In the genomic region with DNA sequence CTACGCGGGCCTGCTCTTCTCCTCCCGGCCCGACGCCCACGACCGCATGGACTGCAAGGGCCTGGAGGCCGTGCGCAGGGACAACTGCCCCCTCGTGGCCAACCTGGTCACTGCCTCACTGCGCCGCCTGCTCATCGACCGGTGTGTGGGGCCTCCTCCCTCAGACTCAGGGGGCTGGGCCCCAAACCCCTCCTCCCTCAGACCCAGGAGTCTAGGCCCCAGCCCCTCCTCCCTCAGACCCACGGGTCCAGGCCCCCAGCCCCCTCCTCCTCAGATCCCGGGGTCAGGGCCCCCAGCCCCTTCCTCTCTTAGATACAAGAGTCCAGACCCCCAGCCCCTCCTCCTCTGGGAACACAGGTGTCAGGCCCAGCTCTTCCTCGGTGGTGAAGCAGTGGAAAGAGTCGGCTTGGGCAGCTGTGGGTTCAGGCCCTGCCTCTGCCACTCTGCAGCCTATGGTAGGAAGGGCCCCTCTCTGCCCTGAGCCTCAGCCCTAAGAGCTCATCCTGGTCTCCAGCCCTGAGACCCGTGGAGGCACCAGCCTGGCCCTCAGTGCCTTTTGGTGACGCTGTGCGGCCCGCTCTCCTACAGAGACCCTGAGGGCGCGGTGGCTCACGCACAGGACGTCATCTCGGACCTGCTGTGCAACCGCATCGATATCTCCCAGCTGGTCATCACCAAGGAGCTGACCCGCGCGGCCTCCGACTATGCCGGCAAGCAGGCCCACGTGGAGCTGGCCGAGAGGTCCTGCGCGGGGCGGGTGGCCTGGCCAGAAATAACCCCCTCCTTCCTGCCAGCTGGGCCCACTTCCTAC, we compare ENCODE assay signal across 8 cellular contexts. TPM values are rescaled to one million over a fixed set of nuclear protein-coding genes. Genes with fewer than 3 reads are reported as not detected.
A peak's percentile ranks its signal among the peaks of the same experiment; 100 is the strongest.
DNase-seq lines count a peak whose midpoint lies in the region; ATAC-seq and TF ChIP-seq lines count a peak whose summit lies in the region.

No MANE protein-coding gene starts in this region.

- ATAC-seq in CD4-positive, alpha-beta T cell (ENCODE audit: poor library complexity): peak; percentile 94
- ATAC-seq in GM21529 (IDR thresholded peaks at IDR 0.05; ENCODE audit: unreplicated experiment) (peak; percentile 33), HG03196 (IDR thresholded peaks at IDR 0.05; ENCODE audit: unreplicated experiment) (no peak)
- ATAC-seq in effector memory CD8-positive, alpha-beta T cell (replicated peaks): peak; percentile 85

- peaks cover 2% of the 10 kb centered on the region for H3K4me1 Mint-ChIP-seq in CD4-positive, alpha-beta T cell (ENCODE audit: low read depth)
- peaks cover 5 to 10% of the 10 kb centered on the region in 2 donors for H3K4me1 Mint-ChIP-seq in effector memory CD8-positive, alpha-beta T cell (ENCODE audit: low read depth in 2 of 2)

- H3K27me3 Mint-ChIP-seq in CD4-positive, alpha-beta T cell: peaks cover 16% of the 10 kb centered on the region
- peaks cover 18 to 19% of the 10 kb centered on the region in 2 donors for H3K27me3 Mint-ChIP-seq in effector memory CD8-positive, alpha-beta T cell

- intact Hi-C loops in CD4-positive, alpha-beta T cell (cut with DNase I, micrococcal nuclease): loop anchor here (1.0 kb wide), 2 partner anchors 47 to 58 kb away; no protein-coding TSS in a partner anchor

- TF ChIP-seq CTCF in CD4-positive, alpha-beta T cell (IDR thresholded peaks at IDR 0.05): peak; percentile 62

- no peak overlapping the region for H3K4me3 Mint-ChIP-seq in CD4-positive, alpha-beta T cell
- no peak overlapping the region for H3K4me3 Mint-ChIP-seq in effector memory CD8-positive, alpha-beta T cell

- peak; percentile 57 to 79 (median 68) for DNase-seq in CD4-positive, alpha-beta T cell
- peak; percentile 20 for DNase-seq in NCI-H1694 (lab: John Stamatoyannopoulos, UW)
- DNase-seq in activated CD8-positive, alpha-beta memory T cell treated with anti-CD3 and anti-CD28 coated beads for 24 hours: peak; percentile 89
- DNase-seq in effector memory CD8-positive, alpha-beta T cell: peak; percentile 66 to 71 (median 69)
- peak; percentile 9 for DNase-seq in midbrain (lab: John Stamatoyannopoulos, UW)
- DNase-seq in stimulated activated CD8-positive, alpha-beta memory T cell treated with anti-CD3 and anti-CD28 coated beads, Interleukin-7, amount 100 ng/mL, for 4 hours (ENCODE audit: low read depth in 2 of 2): peak; percentile 53 to 62

- POLR2A ChIA-PET in CD4-positive, alpha-beta T cell (lab: Charles Lee): interaction anchor here (1.3 kb wide), 1 partner anchor 58 kb away, joined by 6 read pairs; no protein-coding TSS in a partner anchor

- H3K27me3 ChIP-seq in CD4-positive, alpha-beta T cell (ENCODE audit: control insufficient read depth, insufficient read depth, low read length): peaks cover 16% of the 10 kb centered on the region

- CTCF ChIA-PET in CD4-positive, alpha-beta T cell (lab: Charles Lee): interaction anchor here (0.7 to 1.7 kb wide), 3 partner anchors 47 to 511 kb away, joined by 3 to 6 read pairs (median 6); no protein-coding TSS in a partner anchor

- no peaks in the 10 kb centered on the region for H3K9me3 Mint-ChIP-seq in CD4-positive, alpha-beta T cell
- H3K9me3 Mint-ChIP-seq in effector memory CD8-positive, alpha-beta T cell: no peaks in the 10 kb centered on the region

- H3K36me3 Mint-ChIP-seq in CD4-positive, alpha-beta T cell (ENCODE audit: low read depth): peaks cover 6% of the 10 kb centered on the region
- peaks cover 4% of the 10 kb centered on the region for H3K36me3 Mint-ChIP-seq in effector memory CD8-positive, alpha-beta T cell (ENCODE audit: insufficient read depth)

- no peak overlapping the region for H3K27ac ChIP-seq in CD4-positive, alpha-beta T cell (ENCODE audit: low read depth, low read length)

- H3K9me3 ChIP-seq in CD4-positive, alpha-beta T cell (ENCODE audit: control insufficient read depth, low read length): no peaks in the 10 kb centered on the region

- no peak overlapping the region for H3K27ac Mint-ChIP-seq in CD4-positive, alpha-beta T cell
- H3K27ac Mint-ChIP-seq in effector memory CD8-positive, alpha-beta T cell: peak overlapping the region in 1 of 2 donors; percentile 65

RNA-seq across cellular contexts. Expression of a gene that starts 3.7 kb away (rescaled TPM):
- total RNA-seq in CD4-positive, alpha-beta T cell: under 1 TPM; 0.42 to 0.52 TPM

RNA-seq across cellular contexts. Expression of a gene that starts 17.6 kb away (rescaled TPM):
- under 1 TPM in 1 of 2 experiments, not detected in 1; 0.08 TPM for total RNA-seq in CD4-positive, alpha-beta T cell

RNA-seq across cellular contexts. Expression of a gene that starts 30.9 kb away (rescaled TPM):
- total RNA-seq in CD4-positive, alpha-beta T cell: 10 to 100 TPM; 22.1 to 24.2 TPM

RNA-seq across cellular contexts. Expression of a gene that starts 38.8 kb away (rescaled TPM):
- 100 to 1,000 TPM; 261 to 265 TPM for total RNA-seq in CD4-positive, alpha-beta T cell

RNA-seq across cellular contexts. Expression of a gene that starts 49.6 kb away (rescaled TPM):
- under 1 TPM; 0.61 to 0.91 TPM for total RNA-seq in CD4-positive, alpha-beta T cell

Comparison
In these comparisons a context has a peak if more than half of its experiments do, and no peak if none do; other contexts are left out.
1. DNase-seq: peak in every context shown above with its lines; median percentile 89 in activated CD8-positive, alpha-beta memory T cell treated with anti-CD3 and anti-CD28 coated beads for 24 hours; 69 in effector memory CD8-positive, alpha-beta T cell; 68 in CD4-positive, alpha-beta T cell; 58 in stimulated activated CD8-positive, alpha-beta memory T cell treated with anti-CD3 and anti-CD28 coated beads, Interleukin-7, amount 100 ng/mL, for 4 hours; 20 in NCI-H1694; 9 in midbrain.